In the genomic region with DNA sequence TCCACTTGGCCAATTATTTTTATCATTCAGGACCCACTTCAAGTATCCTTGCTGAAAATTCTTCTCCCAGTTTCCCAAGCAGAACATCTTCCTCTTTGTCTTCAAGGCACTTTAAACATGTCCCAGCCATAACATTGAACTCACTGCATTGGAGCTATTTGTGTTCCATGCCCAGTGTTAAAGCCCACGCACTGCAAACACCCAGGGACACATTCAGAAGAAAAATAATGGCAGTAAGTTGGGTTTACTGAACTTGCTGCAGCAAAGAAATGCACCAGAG, we compare ENCODE assay signal across 9 cellular contexts. TPM values are rescaled to one million over a fixed set of nuclear protein-coding genes. Genes with fewer than 3 reads are reported as not detected.
DNase-seq lines count a peak whose midpoint lies in the region; ATAC-seq and TF ChIP-seq lines count a peak whose summit lies in the region.
"Had no signal": no experiment of that assay in that cellular context is flagged by ENCODE, and none has a peak within 500 bp of the region (broad histone marks: within the 10 kb centered on the region; RNA-seq: fewer than 3 reads in every experiment).

No MANE protein-coding gene starts in this region.

- CTCF ChIA-PET in activated naive CD4-positive, alpha-beta T cell treated with anti-CD3 and anti-CD28 coated beads for 36 hours (lab: Charles Lee), result interaction anchor here (0.6 to 8.0 kb wide), 27 partner anchors 11 to 577 kb away, joined by 3 to 105 read pairs (median 5); a partner anchor contains a TSS
- CTCF ChIA-PET in T-cell (lab: Charles Lee), result interaction anchor here (0.7 to 5.2 kb wide), 14 partner anchors 58 to 406 kb away, joined by 3 to 35 read pairs (median 4); a partner anchor contains a TSS

- peak overlapping the region; percentile 13 for H3K4me3 Mint-ChIP-seq in activated naive CD4-positive, alpha-beta T cell treated with anti-CD3 and anti-CD28 coated beads for 36 hours
- H3K4me3 Mint-ChIP-seq in T-cell (peak overlapping the region; percentile 26 to 36 (median 26)), endothelial cell (ENCODE audit: unreplicated experiment) (no peak overlapping the region)
- no peak overlapping the region for H3K4me3 Mint-ChIP-seq in stimulated activated memory B cell treated with anti-CD40 and anti-IgM and Interleukin-4, amounts not matched to agents 10 μg/mL and 1 μg/mL and 100 μg/mL, for 72 hours

- no peaks in the 10 kb centered on the region for H3K27me3 Mint-ChIP-seq in activated naive CD4-positive, alpha-beta T cell treated with anti-CD3 and anti-CD28 coated beads for 36 hours (ENCODE audit: low read depth)
- no peaks in the 10 kb centered on the region for H3K27me3 Mint-ChIP-seq in T-cell
- peaks cover 8% of the 10 kb centered on the region for H3K27me3 Mint-ChIP-seq in endothelial cell (ENCODE audit: unreplicated experiment)
- no peaks in the 10 kb centered on the region for H3K27me3 Mint-ChIP-seq in stimulated activated memory B cell treated with anti-CD40 and anti-IgM and Interleukin-4, amounts not matched to agents 10 μg/mL and 1 μg/mL and 100 μg/mL, for 72 hours

- no peaks in the 10 kb centered on the region for H3K9me3 Mint-ChIP-seq in activated naive CD4-positive, alpha-beta T cell treated with anti-CD3 and anti-CD28 coated beads for 36 hours
- H3K9me3 Mint-ChIP-seq in T-cell (no peaks in the 10 kb centered on the region), endothelial cell (ENCODE audit: unreplicated experiment) (no peaks in the 10 kb centered on the region)
- H3K9me3 Mint-ChIP-seq in stimulated activated memory B cell treated with anti-CD40 and anti-IgM and Interleukin-4, amounts not matched to agents 10 μg/mL and 1 μg/mL and 100 μg/mL, for 72 hours, result no peaks in the 10 kb centered on the region

- H3K27ac Mint-ChIP-seq in activated naive CD4-positive, alpha-beta T cell treated with anti-CD3 and anti-CD28 coated beads for 36 hours, result peak overlapping the region; percentile 17
- peak overlapping the region; percentile 65 to 75 for H3K27ac Mint-ChIP-seq in T-cell
- peak overlapping the region; percentile 4 for H3K27ac Mint-ChIP-seq in endothelial cell (ENCODE audit: unreplicated experiment)
- peak overlapping the region; percentile 20 for H3K27ac Mint-ChIP-seq in stimulated activated memory B cell treated with anti-CD40 and anti-IgM and Interleukin-4, amounts not matched to agents 10 μg/mL and 1 μg/mL and 100 μg/mL, for 72 hours

- POLR2A ChIA-PET in T-cell (lab: Charles Lee), result interaction anchor here in 1 of 2 donors (0.7 kb wide), 1 partner anchor 39 kb away, joined by 7 read pairs; no protein-coding TSS in a partner anchor

- peaks cover 43% of the 10 kb centered on the region for H3K4me1 Mint-ChIP-seq in activated naive CD4-positive, alpha-beta T cell treated with anti-CD3 and anti-CD28 coated beads for 36 hours (ENCODE audit: low read depth)
- H3K4me1 Mint-ChIP-seq in T-cell, result peaks cover 33 to 55% (median 55%) of the 10 kb centered on the region in 3 donors
- H3K4me1 Mint-ChIP-seq in endothelial cell (ENCODE audit: unreplicated experiment), result peaks cover 46% of the 10 kb centered on the region
- peaks cover 43% of the 10 kb centered on the region for H3K4me1 Mint-ChIP-seq in stimulated activated memory B cell treated with anti-CD40 and anti-IgM and Interleukin-4, amounts not matched to agents 10 μg/mL and 1 μg/mL and 100 μg/mL, for 72 hours

- no peak for TF ChIP-seq CTCF in endothelial cell (IDR thresholded peaks at IDR 0.05; ENCODE audit: unreplicated experiment)

- no peak for DNase-seq in activated naive CD4-positive, alpha-beta T cell treated with anti-CD3 and anti-CD28 coated beads for 36 hours
- DNase-seq in activated naive CD4-positive, alpha-beta T cell treated with anti-CD3 and anti-CD28 coated beads, Interleukin-2, amount 50 U/mL, for 16 hours, result no peak
- no peak for DNase-seq in T-cell
- no peak for DNase-seq in endothelial cell (ENCODE audit: low spot score)
- DNase-seq in SIG-M5 (lab: John Stamatoyannopoulos, UW), result no peak
- DNase-seq in NCI-H510A (lab: John Stamatoyannopoulos, UW), result no peak
- DNase-seq: NCI-H2107 had no signal

- peaks cover 3% of the 10 kb centered on the region for H3K36me3 Mint-ChIP-seq in activated naive CD4-positive, alpha-beta T cell treated with anti-CD3 and anti-CD28 coated beads for 36 hours (ENCODE audit: low read depth)
- H3K36me3 Mint-ChIP-seq in T-cell, result no peaks in the 10 kb centered on the region
- H3K36me3 Mint-ChIP-seq in endothelial cell (ENCODE audit: low read depth, unreplicated experiment), result peaks cover 4% of the 10 kb centered on the region
- H3K36me3 Mint-ChIP-seq in stimulated activated memory B cell treated with anti-CD40 and anti-IgM and Interleukin-4, amounts not matched to agents 10 μg/mL and 1 μg/mL and 100 μg/mL, for 72 hours, result peaks cover 5% of the 10 kb centered on the region

- intact Hi-C loops in activated naive CD4-positive, alpha-beta T cell treated with anti-CD3 and anti-CD28 coated beads for 36 hours (cut with micrococcal nuclease), result loop anchor here (2.0 to 5.0 kb wide), 2 partner anchors 303 to 628 kb away; a partner anchor contains a TSS

- ATAC-seq in T-cell (replicated peaks in 1 of 4) (no peak), GM18498 (IDR thresholded peaks at IDR 0.05; ENCODE audit: unreplicated experiment) (no peak)
- ATAC-seq in stimulated activated memory B cell treated with anti-CD40 and anti-IgM and Interleukin-4, amounts not matched to agents 10 μg/mL and 1 μg/mL and 100 μg/mL, for 72 hours, result no peak

RNA-seq across cellular contexts. Expression of a gene that starts 1.6 kb away (rescaled TPM):
- 10 to 100 TPM; 46.9 to 50.9 TPM for total RNA-seq in activated naive CD4-positive, alpha-beta T cell treated with anti-CD3 and anti-CD28 coated beads for 36 hours
- total RNA-seq in T-cell (10 to 100 TPM; 32.2 to 53.0 (median 49.8) TPM), endothelial cell (ENCODE audit: unreplicated experiment) (95.2 TPM)

RNA-seq across cellular contexts. Expression of a gene that starts 45.1 kb away (rescaled TPM):
- 10 to 100 TPM; 37.8 to 43.1 TPM for total RNA-seq in activated naive CD4-positive, alpha-beta T cell treated with anti-CD3 and anti-CD28 coated beads for 36 hours
- total RNA-seq in T-cell, result 10 to 100 TPM; 22.8 to 92.0 (median 46.2) TPM
- not detected for total RNA-seq in endothelial cell (ENCODE audit: unreplicated experiment)

Comparison
In these comparisons a context has a peak if more than half of its experiments do, and no peak if none do; other contexts are left out.
1. H3K27ac Mint-ChIP-seq: peak in every context shown above with its lines; median percentile 70 in T-cell; 20 in stimulated activated memory B cell treated with anti-CD40 and anti-IgM and Interleukin-4, amounts not matched to agents 10 μg/mL and 1 μg/mL and 100 μg/mL, for 72 hours; 17 in activated naive CD4-positive, alpha-beta T cell treated with anti-CD3 and anti-CD28 coated beads for 36 hours; 4 in endothelial cell.
2. H3K4me3 Mint-ChIP-seq: peak in activated naive CD4-positive, alpha-beta T cell treated with anti-CD3 and anti-CD28 coated beads for 36 hours (single experiment) and T-cell (3 of 3); none in endothelial cell (single experiment) and stimulated activated memory B cell treated with anti-CD40 and anti-IgM and Interleukin-4, amounts not matched to agents 10 μg/mL and 1 μg/mL and 100 μg/mL, for 72 hours (single experiment).
3. RNA of a gene that starts 45.1 kb away (total RNA-seq): 22.8 to 92.0 TPM in T-cell and 37.8 to 43.1 TPM in activated naive CD4-positive, alpha-beta T cell treated with anti-CD3 and anti-CD28 coated beads for 36 hours; not detected in endothelial cell (single experiment); every median in the first group is over 10 times any median in the second.